In genomic region chr9:98583417-98583816, GRCh38 we compare ENCODE assay signal across 25 cellular contexts.
"Had no signal": no experiment of that assay in that cellular context is flagged by ENCODE, and none has a peak within 500 bp of the region (broad histone marks: within the 10 kb centered on the region; RNA-seq: fewer than 3 reads in every experiment).

No MANE protein-coding gene starts in this region.

- H3K9me3 ChIP-seq: esophagus squamous epithelium, lower lobe of right lung, prostate gland, right atrium auricular region, suprapubic skin, transverse colon, vagina had no signal

- H3K4me2 ChIP-seq: smooth muscle cell had no signal

- ATAC-seq: left ventricle myocardium superior, lower lobe of right lung, sciatic nerve had no signal

- DNase-seq: dorsolateral prefrontal cortex; effector CD4-positive, alpha-beta T cell; erythroblast; esophagus squamous epithelium; foreskin melanocyte; hypothalamus; left ventricle myocardium superior; lower lobe of right lung; naive B cell; nephron progenitor cell; nucleus accumbens; stimulated activated CD4-positive, alpha-beta T cell treated with anti-CD3 and anti-CD28 coated beads, Interleukin-12 subunit alpha, Interleukin-12 subunit beta, amount 100 ng/mL, for 4 hours; stimulated activated CD4-positive, alpha-beta T cell treated with anti-CD3 and anti-CD28 coated beads, Interleukin-1b, Interleukin-23, amount 100 ng/mL, for 48 hours; stimulated activated CD4-positive, alpha-beta T cell treated with anti-CD3 and anti-CD28 coated beads, Interleukin-4, amount 100 ng/mL, for 1 hour; stimulated activated CD8-positive, alpha-beta memory T cell treated with anti-CD3 and anti-CD28 coated beads, Interleukin-4, amount 100 ng/mL, for 48 hours; stimulated activated naive CD4-positive, alpha-beta T cell; transverse colon had no signal

- H3K27ac ChIP-seq: esophagus squamous epithelium, lower lobe of right lung, prostate gland, right atrium auricular region, suprapubic skin, transverse colon, vagina had no signal

- H3K27ac Mint-ChIP-seq: naive B cell; nephron progenitor cell; stimulated activated naive CD8-positive, alpha-beta T cell treated with anti-CD3 and anti-CD28 coated beads, Interleukin-15, amount 100 ng/mL, for 72 hours had no signal

- H3K4me3 Mint-ChIP-seq: naive B cell; nephron progenitor cell; stimulated activated naive CD8-positive, alpha-beta T cell treated with anti-CD3 and anti-CD28 coated beads, Interleukin-15, amount 100 ng/mL, for 72 hours had no signal

- H3K4me3 ChIP-seq: dorsolateral prefrontal cortex, esophagus squamous epithelium, lower lobe of right lung, prostate gland, right atrium auricular region, smooth muscle cell, suprapubic skin, transverse colon, vagina had no signal

- H3K4me1 Mint-ChIP-seq: naive B cell had no signal

- H3K36me3 ChIP-seq: esophagus squamous epithelium, lower lobe of right lung, prostate gland, right atrium auricular region, suprapubic skin, transverse colon, vagina had no signal

- H3K9me3 Mint-ChIP-seq: immature natural killer cell; stimulated activated naive CD8-positive, alpha-beta T cell treated with anti-CD3 and anti-CD28 coated beads, Interleukin-15, amount 100 ng/mL, for 72 hours had no signal

- H3K27me3 ChIP-seq: right atrium auricular region, vagina had no signal

- H3K4me1 ChIP-seq: esophagus squamous epithelium, lower lobe of right lung, prostate gland, right atrium auricular region, suprapubic skin, transverse colon, vagina had no signal

- H3K36me3 Mint-ChIP-seq: immature natural killer cell, naive B cell had no signal
